Comparison of ENCODE assay signal across 1 cellular context in the genomic region with DNA sequence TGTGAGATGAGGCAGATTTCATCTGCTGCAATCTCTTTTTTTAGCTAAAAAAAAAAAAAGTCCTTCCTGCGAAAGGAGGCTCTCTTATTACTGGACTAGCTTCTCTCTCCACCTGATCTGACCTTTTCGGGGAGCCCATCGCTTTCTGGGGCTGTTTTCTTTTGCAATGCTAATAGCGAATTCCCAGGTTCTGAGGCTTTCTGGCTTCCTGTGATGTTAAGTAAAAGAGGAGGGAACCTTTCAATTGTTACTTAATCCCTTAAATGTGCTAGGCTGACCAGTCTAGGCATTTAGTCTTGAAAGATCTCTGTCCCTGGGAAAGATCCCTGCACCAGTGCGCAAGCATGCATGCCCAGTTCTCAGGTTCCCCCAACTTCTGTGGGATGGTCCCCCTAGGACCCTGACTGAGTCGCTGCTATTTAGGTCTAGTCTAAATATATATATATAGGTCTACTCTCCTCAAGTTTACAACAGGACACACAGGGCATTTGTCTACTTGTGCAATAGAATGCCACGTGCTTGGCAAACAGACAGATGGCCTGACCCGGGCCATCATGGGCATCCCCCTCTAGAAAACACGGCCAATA.
TF ChIP-seq lines count a peak whose summit lies in the region.

No MANE protein-coding gene starts in this region.

TF ChIP-seq in H1, 55 proteins besides CTCF, POLR2A, EP300 and RAD21:
- TF ChIP-seq BRCA1 (IDR thresholded peaks at IDR 0.05; ENCODE audit: low read depth, low read length) (no peak), SP4 (IDR thresholded peaks at IDR 0.05; ENCODE audit: low read length) (no peak), SIX5 (IDR thresholded peaks at IDR 0.05; ENCODE audit: low read depth, low read length) (no peak), CBX5 (IDR thresholded peaks at IDR 0.05; ENCODE audit: low read depth, low read length) (no peak), SAP30 (IDR thresholded peaks at IDR 0.05; ENCODE audit: insufficient read depth, insufficient replicate concordance, low read length) (no peak), SP2 (IDR thresholded peaks at IDR 0.05; ENCODE audit: low read length) (no peak), CTBP2 (IDR thresholded peaks at IDR 0.05; ENCODE audit: borderline replicate concordance, insufficient read depth, insufficient read length, low read length) (no peak), POU5F1 (IDR thresholded peaks at IDR 0.05; ENCODE audit: low read depth, low read length) (no peak), TAF1 (IDR thresholded peaks at IDR 0.05; ENCODE audit: low read depth, low read length) (peak; percentile 40; the same call in 1 of the 2 replicates)
- TF ChIP-seq, protein P1, sequence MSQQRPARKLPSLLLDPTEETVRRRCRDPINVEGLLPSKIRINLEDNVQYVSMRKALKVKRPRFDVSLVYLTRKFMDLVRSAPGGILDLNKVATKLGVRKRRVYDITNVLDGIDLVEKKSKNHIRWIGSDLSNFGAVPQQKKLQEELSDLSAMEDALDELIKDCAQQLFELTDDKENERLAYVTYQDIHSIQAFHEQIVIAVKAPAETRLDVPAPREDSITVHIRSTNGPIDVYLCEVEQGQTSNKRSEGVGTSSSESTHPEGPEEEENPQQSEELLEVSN (IDR thresholded peaks at IDR 0.05), result peak; percentile 40; the same call in 1 of the 2 replicates
- TF ChIP-seq, protein P2, sequence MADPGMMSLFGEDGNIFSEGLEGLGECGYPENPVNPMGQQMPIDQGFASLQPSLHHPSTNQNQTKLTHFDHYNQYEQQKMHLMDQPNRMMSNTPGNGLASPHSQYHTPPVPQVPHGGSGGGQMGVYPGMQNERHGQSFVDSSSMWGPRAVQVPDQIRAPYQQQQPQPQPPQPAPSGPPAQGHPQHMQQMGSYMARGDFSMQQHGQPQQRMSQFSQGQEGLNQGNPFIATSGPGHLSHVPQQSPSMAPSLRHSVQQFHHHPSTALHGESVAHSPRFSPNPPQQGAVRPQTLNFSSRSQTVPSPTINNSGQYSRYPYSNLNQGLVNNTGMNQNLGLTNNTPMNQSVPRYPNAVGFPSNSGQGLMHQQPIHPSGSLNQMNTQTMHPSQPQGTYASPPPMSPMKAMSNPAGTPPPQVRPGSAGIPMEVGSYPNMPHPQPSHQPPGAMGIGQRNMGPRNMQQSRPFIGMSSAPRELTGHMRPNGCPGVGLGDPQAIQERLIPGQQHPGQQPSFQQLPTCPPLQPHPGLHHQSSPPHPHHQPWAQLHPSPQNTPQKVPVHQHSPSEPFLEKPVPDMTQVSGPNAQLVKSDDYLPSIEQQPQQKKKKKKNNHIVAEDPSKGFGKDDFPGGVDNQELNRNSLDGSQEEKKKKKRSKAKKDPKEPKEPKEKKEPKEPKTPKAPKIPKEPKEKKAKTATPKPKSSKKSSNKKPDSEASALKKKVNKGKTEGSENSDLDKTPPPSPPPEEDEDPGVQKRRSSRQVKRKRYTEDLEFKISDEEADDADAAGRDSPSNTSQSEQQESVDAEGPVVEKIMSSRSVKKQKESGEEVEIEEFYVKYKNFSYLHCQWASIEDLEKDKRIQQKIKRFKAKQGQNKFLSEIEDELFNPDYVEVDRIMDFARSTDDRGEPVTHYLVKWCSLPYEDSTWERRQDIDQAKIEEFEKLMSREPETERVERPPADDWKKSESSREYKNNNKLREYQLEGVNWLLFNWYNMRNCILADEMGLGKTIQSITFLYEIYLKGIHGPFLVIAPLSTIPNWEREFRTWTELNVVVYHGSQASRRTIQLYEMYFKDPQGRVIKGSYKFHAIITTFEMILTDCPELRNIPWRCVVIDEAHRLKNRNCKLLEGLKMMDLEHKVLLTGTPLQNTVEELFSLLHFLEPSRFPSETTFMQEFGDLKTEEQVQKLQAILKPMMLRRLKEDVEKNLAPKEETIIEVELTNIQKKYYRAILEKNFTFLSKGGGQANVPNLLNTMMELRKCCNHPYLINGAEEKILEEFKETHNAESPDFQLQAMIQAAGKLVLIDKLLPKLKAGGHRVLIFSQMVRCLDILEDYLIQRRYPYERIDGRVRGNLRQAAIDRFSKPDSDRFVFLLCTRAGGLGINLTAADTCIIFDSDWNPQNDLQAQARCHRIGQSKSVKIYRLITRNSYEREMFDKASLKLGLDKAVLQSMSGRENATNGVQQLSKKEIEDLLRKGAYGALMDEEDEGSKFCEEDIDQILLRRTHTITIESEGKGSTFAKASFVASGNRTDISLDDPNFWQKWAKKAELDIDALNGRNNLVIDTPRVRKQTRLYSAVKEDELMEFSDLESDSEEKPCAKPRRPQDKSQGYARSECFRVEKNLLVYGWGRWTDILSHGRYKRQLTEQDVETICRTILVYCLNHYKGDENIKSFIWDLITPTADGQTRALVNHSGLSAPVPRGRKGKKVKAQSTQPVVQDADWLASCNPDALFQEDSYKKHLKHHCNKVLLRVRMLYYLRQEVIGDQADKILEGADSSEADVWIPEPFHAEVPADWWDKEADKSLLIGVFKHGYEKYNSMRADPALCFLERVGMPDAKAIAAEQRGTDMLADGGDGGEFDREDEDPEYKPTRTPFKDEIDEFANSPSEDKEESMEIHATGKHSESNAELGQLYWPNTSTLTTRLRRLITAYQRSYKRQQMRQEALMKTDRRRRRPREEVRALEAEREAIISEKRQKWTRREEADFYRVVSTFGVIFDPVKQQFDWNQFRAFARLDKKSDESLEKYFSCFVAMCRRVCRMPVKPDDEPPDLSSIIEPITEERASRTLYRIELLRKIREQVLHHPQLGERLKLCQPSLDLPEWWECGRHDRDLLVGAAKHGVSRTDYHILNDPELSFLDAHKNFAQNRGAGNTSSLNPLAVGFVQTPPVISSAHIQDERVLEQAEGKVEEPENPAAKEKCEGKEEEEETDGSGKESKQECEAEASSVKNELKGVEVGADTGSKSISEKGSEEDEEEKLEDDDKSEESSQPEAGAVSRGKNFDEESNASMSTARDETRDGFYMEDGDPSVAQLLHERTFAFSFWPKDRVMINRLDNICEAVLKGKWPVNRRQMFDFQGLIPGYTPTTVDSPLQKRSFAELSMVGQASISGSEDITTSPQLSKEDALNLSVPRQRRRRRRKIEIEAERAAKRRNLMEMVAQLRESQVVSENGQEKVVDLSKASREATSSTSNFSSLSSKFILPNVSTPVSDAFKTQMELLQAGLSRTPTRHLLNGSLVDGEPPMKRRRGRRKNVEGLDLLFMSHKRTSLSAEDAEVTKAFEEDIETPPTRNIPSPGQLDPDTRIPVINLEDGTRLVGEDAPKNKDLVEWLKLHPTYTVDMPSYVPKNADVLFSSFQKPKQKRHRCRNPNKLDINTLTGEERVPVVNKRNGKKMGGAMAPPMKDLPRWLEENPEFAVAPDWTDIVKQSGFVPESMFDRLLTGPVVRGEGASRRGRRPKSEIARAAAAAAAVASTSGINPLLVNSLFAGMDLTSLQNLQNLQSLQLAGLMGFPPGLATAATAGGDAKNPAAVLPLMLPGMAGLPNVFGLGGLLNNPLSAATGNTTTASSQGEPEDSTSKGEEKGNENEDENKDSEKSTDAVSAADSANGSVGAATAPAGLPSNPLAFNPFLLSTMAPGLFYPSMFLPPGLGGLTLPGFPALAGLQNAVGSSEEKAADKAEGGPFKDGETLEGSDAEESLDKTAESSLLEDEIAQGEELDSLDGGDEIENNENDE (IDR thresholded peaks at IDR 0.05; ENCODE audit: insufficient replicate concordance, low read length), result peak; percentile 58
